9 cellular contexts compared by ENCODE assay signal in the genomic region with DNA sequence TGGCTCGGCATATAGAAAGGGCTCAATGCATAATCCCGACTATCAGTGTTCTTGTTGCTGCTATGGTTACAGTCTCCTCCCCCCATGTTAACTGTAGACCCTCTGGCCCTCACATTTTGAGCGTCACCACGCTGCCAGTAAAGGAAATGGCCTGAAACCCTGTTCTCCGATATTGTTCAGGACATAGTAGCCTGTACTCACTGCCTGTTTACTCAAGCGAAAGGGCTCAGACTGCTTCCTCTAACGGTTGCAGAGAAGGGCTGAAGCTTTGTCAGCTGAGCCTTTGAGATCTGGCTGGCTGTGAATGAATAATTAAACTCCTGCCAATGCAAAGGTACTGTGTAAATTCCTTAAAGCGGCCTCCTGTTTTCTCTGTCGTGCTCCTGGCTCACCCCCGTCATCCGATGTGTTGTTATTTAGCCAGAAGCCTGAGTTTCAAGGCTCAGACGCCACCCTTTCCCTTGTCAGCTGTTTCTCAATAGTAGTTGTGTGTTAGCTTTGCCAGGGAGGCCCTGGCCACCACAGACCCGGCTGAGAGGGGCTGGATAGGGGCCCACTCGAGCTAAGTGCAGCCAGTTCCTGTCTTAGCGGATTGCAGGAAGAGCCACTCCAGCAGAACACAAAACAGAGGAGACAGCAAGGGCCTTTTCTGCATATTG. TPM values are rescaled to one million over a fixed set of nuclear protein-coding genes. Genes with fewer than 3 reads are reported as not detected.
DNase-seq lines count a peak whose midpoint lies in the region; ATAC-seq and TF ChIP-seq lines count a peak whose summit lies in the region.
"Had no signal": no experiment of that assay in that cellular context is flagged by ENCODE, and none has a peak within 500 bp of the region (broad histone marks: within the 10 kb centered on the region; RNA-seq: fewer than 3 reads in every experiment).

No MANE protein-coding gene starts in this region.

- 13 to 19% (median 16%) methylated on average over 14 to 15 of the region's 15 CpGs for WGBS in heart left ventricle, 4 donors

- no peaks in the 10 kb centered on the region for H3K36me3 ChIP-seq in SK-N-MC (ENCODE audit: insufficient read depth, low read length)
- H3K36me3 ChIP-seq in heart left ventricle, result no peaks in the 10 kb centered on the region

- H3K27ac ChIP-seq in SK-N-MC, result peak overlapping the region; percentile 75
- peak overlapping the region; percentile 49 to 93 (median 86) for H3K27ac ChIP-seq in heart left ventricle

- no peak for TF ChIP-seq POLR2A in heart left ventricle (IDR thresholded peaks at IDR 0.05)

- no peak for TF ChIP-seq CTCF in heart left ventricle (IDR thresholded peaks at IDR 0.05)

- DNase-seq in Ammon's horn (ENCODE audit: low spot score), result peak; percentile 80
- peak; percentile 32 for DNase-seq in SK-N-MC (ENCODE audit: low read depth, low spot score)
- peak; percentile 63 to 85 (median 78) for DNase-seq in heart left ventricle
- DNase-seq in pons (ENCODE audit: low spot score), result peak; percentile 68
- no peak for DNase-seq in stimulated activated naive CD4-positive, alpha-beta T cell (lab: John Stamatoyannopoulos, UW)
- DNase-seq in germinal center (ENCODE audit: low spot score), result no peak

- intact Hi-C loops in heart left ventricle (cut with DNase I), result loop anchor here in 3 of 10 donors (1.0 to 10.0 kb wide), 3 partner anchors 9 to 69 kb away; no protein-coding TSS in a partner anchor

- ATAC-seq in HG03159 (IDR thresholded peaks at IDR 0.05; ENCODE audit: unreplicated experiment) (peak; percentile 77), heart left ventricle (peak; percentile 83 to 96 (median 92)), HG02840 (IDR thresholded peaks at IDR 0.05; ENCODE audit: low FRiP score, unreplicated experiment) (no peak)
- ATAC-seq: Panc1 had no signal

- H3K9ac ChIP-seq in SK-N-MC (ENCODE audit: insufficient read length), result peak overlapping the region; percentile 41

- H3K27me3 ChIP-seq in heart left ventricle, result no peaks in the 10 kb centered on the region

- H3K9me3 ChIP-seq in SK-N-MC (ENCODE audit: low read depth, low read length), result no peaks in the 10 kb centered on the region
- H3K9me3 ChIP-seq in heart left ventricle, result peaks cover 0 to 4% (median 0%) of the 10 kb centered on the region in 12 donors

- H3K4me1 ChIP-seq in heart left ventricle, result peaks cover 5 to 37% (median 29%) of the 10 kb centered on the region in 12 donors

- H3K4me3 ChIP-seq in SK-N-MC, result peak overlapping the region; percentile 67
- H3K4me3 ChIP-seq in heart left ventricle, result peak overlapping the region in 5 of 12 donors; percentile 2 to 24 (median 15)

RNA-seq across cellular contexts. Expression of a gene that starts 31.2 kb away (rescaled TPM):
- total RNA-seq in heart left ventricle, result 10 to 100 TPM; 13.2 to 33.8 (median 25.4) TPM
- polyA plus RNA-seq in heart left ventricle, result 10 to 100 TPM in 1 of 2 donors, 1 to 10 TPM in 1; 5.6 to 19.6 TPM

Comparison
In these comparisons a context has a peak if more than half of its experiments do, and no peak if none do; other contexts are left out.
1. DNase-seq: peak in Ammon's horn (single experiment), SK-N-MC (single experiment), heart left ventricle (5 of 5) and pons (single experiment); none in stimulated activated naive CD4-positive, alpha-beta T cell (0 of 6) and germinal center (single experiment).